25 cellular contexts compared by ENCODE assay signal in the genomic region with DNA sequence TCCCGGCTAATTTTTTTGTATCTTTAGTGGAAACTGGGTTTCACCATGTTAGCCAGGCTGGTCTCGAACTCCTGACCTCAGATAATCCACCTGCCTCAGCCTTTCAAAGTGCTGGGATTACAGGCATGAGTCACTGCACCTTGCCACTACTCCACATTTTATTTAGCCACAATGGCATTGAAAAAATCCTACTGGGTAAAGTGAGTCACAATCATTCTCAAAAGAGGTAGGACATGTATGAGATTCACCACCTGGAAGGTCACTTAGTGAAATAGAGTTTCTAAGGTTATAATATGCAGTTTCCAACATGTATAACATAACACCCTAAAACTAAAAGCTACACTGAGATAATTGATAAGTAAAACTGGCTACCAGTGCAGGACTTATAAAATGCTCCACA.
DNase-seq lines count a peak whose midpoint lies in the region; TF ChIP-seq lines count a peak whose summit lies in the region.
"Had no signal": no experiment of that assay in that cellular context is flagged by ENCODE, and none has a peak within 500 bp of the region (broad histone marks: within the 10 kb centered on the region; RNA-seq: fewer than 3 reads in every experiment).

No MANE protein-coding gene starts in this region.

- peaks cover 5% of the 10 kb centered on the region for H3K36me3 Mint-ChIP-seq in Calu3 (ENCODE audit: insufficient read depth, unreplicated experiment)

- TF ChIP-seq POLR2A in erythroblast (IDR thresholded peaks at IDR 0.05; ENCODE audit: low read length) = no peak

- WGBS in smooth muscle cell (ENCODE audit: low lambda C conversion rate) = 80% methylated on average over 2 of the region's 2 CpGs

- CTCF ChIA-PET in Calu3 (lab: Charles Lee) = no interaction called here

- no peaks in the 10 kb centered on the region for H3K27me3 ChIP-seq in smooth muscle cell (ENCODE audit: low read depth)

- H3K27ac ChIP-seq in epithelial cell of prostate = peak overlapping the region; percentile 93
- H3K27ac ChIP-seq in smooth muscle cell (ENCODE audit: low read depth) = peak overlapping the region; percentile 20
- H3K27ac ChIP-seq: BLaER1 treated with 17β-estradiol and CSF1 and Interleukin-3, amounts not matched to agents 10 nM and 100 nM; HL-60 had no signal

- intact Hi-C loops in Calu3 (cut with micrococcal nuclease; ENCODE audit: unreplicated experiment) = no loop called here

- H3K79me2 ChIP-seq in smooth muscle cell (ENCODE audit: low read depth) = no peaks in the 10 kb centered on the region

- H3K4me2 ChIP-seq in smooth muscle cell = no peak overlapping the region
- H3K4me2 ChIP-seq: BLaER1 treated with 17β-estradiol and CSF1 and Interleukin-3, amounts not matched to agents 10 nM and 100 nM had no signal

- H3K4me3 ChIP-seq in smooth muscle cell = no peak overlapping the region
- H3K4me3 ChIP-seq: BLaER1 treated with 17β-estradiol and CSF1 and Interleukin-3, amounts not matched to agents 10 nM and 100 nM; HAP-1 had no signal

- no peaks in the 10 kb centered on the region for H3K9me3 ChIP-seq in smooth muscle cell (replicated peaks; ENCODE audit: low read depth)
- H3K9me3 ChIP-seq: BLaER1 treated with 17β-estradiol and CSF1 and Interleukin-3, amounts not matched to agents 10 nM and 100 nM; HAP-1 had no signal

- no TSS peak for BruUV-seq in Calu3 (replicated peaks; lab: Mats Ljungman, UMichigan)

- H3K4me1 ChIP-seq in smooth muscle cell (ENCODE audit: low read depth) = no peaks in the 10 kb centered on the region
- H3K4me1 ChIP-seq: HAP-1 had no signal

- H4K20me1 ChIP-seq in smooth muscle cell (ENCODE audit: low read depth) = no peaks in the 10 kb centered on the region
- H4K20me1 ChIP-seq: BLaER1 treated with 17β-estradiol and CSF1 and Interleukin-3, amounts not matched to agents 10 nM and 100 nM had no signal

- no peaks in the 10 kb centered on the region for H3K27me3 Mint-ChIP-seq in Calu3 (ENCODE audit: unreplicated experiment)

- H3K4me3 Mint-ChIP-seq in Calu3 (ENCODE audit: low read depth, unreplicated experiment) = no peak overlapping the region
- H3K4me3 Mint-ChIP-seq: CD4-positive, alpha-beta T cell had no signal

- no peak overlapping the region for H2AFZ ChIP-seq in smooth muscle cell (ENCODE audit: low read depth)

- no peak for TF ChIP-seq CTCF in Calu3 (IDR thresholded peaks at IDR 0.05; ENCODE audit: unreplicated experiment)
- TF ChIP-seq CTCF in smooth muscle cell (IDR thresholded peaks at IDR 0.05; ENCODE audit: borderline replicate concordance, insufficient read depth, poor library complexity, severe bottlenecking) = no peak

- H3K4me1 Mint-ChIP-seq in Calu3 (ENCODE audit: low read depth, unreplicated experiment) = peaks cover 40% of the 10 kb centered on the region

- no peak overlapping the region for H3K9ac ChIP-seq in smooth muscle cell (ENCODE audit: low read depth)
- H3K9ac ChIP-seq: BLaER1 treated with 17β-estradiol and CSF1 and Interleukin-3, amounts not matched to agents 10 nM and 100 nM had no signal

- peaks cover 3% of the 10 kb centered on the region for H3K9me3 Mint-ChIP-seq in Calu3 (ENCODE audit: low read depth, unreplicated experiment)
- H3K9me3 Mint-ChIP-seq: CD4-positive, alpha-beta T cell had no signal

- no peaks in the 10 kb centered on the region for H3K36me3 ChIP-seq in smooth muscle cell (ENCODE audit: low read depth)
- H3K36me3 ChIP-seq: BLaER1 treated with 17β-estradiol and CSF1 and Interleukin-3, amounts not matched to agents 10 nM and 100 nM; HAP-1 had no signal

- H3K27ac Mint-ChIP-seq in Calu3 (ENCODE audit: unreplicated experiment) = peak overlapping the region; percentile 33
- H3K27ac Mint-ChIP-seq: CD4-positive, alpha-beta T cell had no signal

- peaks cover 3% of the 10 kb centered on the region for H3F3A ChIP-seq in smooth muscle cell (ENCODE audit: low read depth)

- DNase-seq in Calu3 = no peak
- peak; percentile 56 for DNase-seq in LoVo (ENCODE audit: low spot score)
- DNase-seq in epithelial cell of prostate (ENCODE audit: low read depth, low spot score) = no peak
- DNase-seq in smooth muscle cell (lab: John Stamatoyannopoulos, UW; ENCODE audit: unreplicated experiment) = no peak
- DNase-seq in NCI-H2107 treated with DMSO at 0.1 percent for 48 hours (lab: John Stamatoyannopoulos, UW; ENCODE audit: unreplicated experiment) = no peak
- no peak for DNase-seq in erythroblast (lab: John Stamatoyannopoulos, UW)
- no peak for DNase-seq in activated CD8-positive, alpha-beta memory T cell treated with anti-CD3 and anti-CD28 coated beads, Interleukin-2, amount 50 U/mL, for 48 hours
- DNase-seq: AML-193; CD4-positive, alpha-beta T cell; COR-L47; DMS79 treated with DMSO at 0.1 percent for 48 hours; GF-D8; GOT3; Kasumi-1; MM.1S; NCI-H2029; NCI-H446 treated with DMSO at 0.1 percent for 48 hours; NCI-H526; NCI-H82; NK-92 treated with Interleukin-12 subunit alpha and Interleukin-12 subunit beta, amount 100 ng/mL, for 24 hours; Right ventricle myocardium superior; RPMI8226 had no signal
